28 cellular contexts compared by ENCODE assay signal in genomic region chr3:80564391-80564790, GRCh38.
"Had no signal": no experiment of that assay in that cellular context is flagged by ENCODE, and none has a peak within 500 bp of the region (broad histone marks: within the 10 kb centered on the region; RNA-seq: fewer than 3 reads in every experiment).

No MANE protein-coding gene starts in this region.

- H3K9me3 Mint-ChIP-seq: stimulated activated naive CD8-positive, alpha-beta T cell treated with anti-CD3 and anti-CD28 coated beads, Interleukin-15, Interleukin-2, amounts not matched to agents 100 ng/mL and 50 ng/mL, for 24 hours had no signal

- H3K4me1 ChIP-seq: neural progenitor cell, parathyroid adenoma, psoas muscle, right lobe of liver, sigmoid colon, stomach, thyroid gland, tibial nerve, upper lobe of left lung, uterus had no signal

- DNase-seq: natural killer cell; occipital lobe; ovary; posterior cingulate gyrus; psoas muscle; right cardiac atrium; right lobe of liver; sigmoid colon; small intestine; stimulated activated CD4-positive, alpha-beta T cell treated with anti-CD3 and anti-CD28 coated beads, Interleukin-15, amount 100 ng/mL, for 24 hours; stimulated activated CD4-positive, alpha-beta T cell treated with anti-CD3 and anti-CD28 coated beads, Interleukin-2, amount 100 ng/mL, for 24 hours; stimulated activated CD4-positive, alpha-beta T cell treated with anti-CD3 and anti-CD28 coated beads, Interleukin-2, amount 100 ng/mL, for 48 hours; stimulated activated CD4-positive, alpha-beta T cell treated with anti-CD3 and anti-CD28 coated beads, Interleukin-4, amount 100 ng/mL, for 24 hours; stimulated activated naive B cell treated with anti-CD40 and anti-IgM and Interleukin-4, amounts not matched to agents 10 μg/mL and 1 μg/mL and 100 μg/mL, for 72 hours; stimulated activated naive CD4-positive, alpha-beta T cell treated with Interleukin-2 at 50 U/mL for 16 hours; stomach; thyroid gland; trophoblast cell; upper lobe of left lung; uterus had no signal

- H3K79me2 ChIP-seq: parathyroid adenoma had no signal

- ATAC-seq: natural killer cell; psoas muscle; right cardiac atrium; right lobe of liver; stimulated activated effector memory CD8-positive, alpha-beta T cell treated with anti-CD3 and anti-CD28 coated beads, Interleukin-12 subunit alpha, Interleukin-12 subunit beta, amount 100 ng/mL, for 72 hours; stimulated activated naive B cell treated with anti-CD40 and anti-IgM and Interleukin-4, amounts not matched to agents 10 μg/mL and 1 μg/mL and 100 μg/mL, for 72 hours had no signal

- H3K4me2 ChIP-seq: neural progenitor cell had no signal

- H3K27me3 ChIP-seq: neural progenitor cell, ovary, right lobe of liver, sigmoid colon, stomach, thyroid gland, tibial nerve, upper lobe of left lung, uterus had no signal

- H3K4me1 Mint-ChIP-seq: natural killer cell; nephron; neural progenitor cell; stimulated activated effector memory CD8-positive, alpha-beta T cell treated with anti-CD3 and anti-CD28 coated beads, Interleukin-12 subunit alpha, Interleukin-12 subunit beta, amount 100 ng/mL, for 72 hours; stimulated activated naive B cell treated with anti-CD40 and anti-IgM and Interleukin-4, amounts not matched to agents 10 μg/mL and 1 μg/mL and 100 μg/mL, for 72 hours had no signal

- H3K4me3 ChIP-seq: neural progenitor cell, ovary, psoas muscle, right lobe of liver, sigmoid colon, stomach, thoracic aorta, thyroid gland, tibial nerve, upper lobe of left lung, uterus had no signal

- H3K36me3 Mint-ChIP-seq: neural progenitor cell; stimulated activated effector memory CD8-positive, alpha-beta T cell treated with anti-CD3 and anti-CD28 coated beads, Interleukin-12 subunit alpha, Interleukin-12 subunit beta, amount 100 ng/mL, for 72 hours; stimulated activated naive B cell treated with anti-CD40 and anti-IgM and Interleukin-4, amounts not matched to agents 10 μg/mL and 1 μg/mL and 100 μg/mL, for 72 hours had no signal

- H3K27me3 Mint-ChIP-seq: progenitor cell of endocrine pancreas; stimulated activated naive B cell treated with anti-CD40 and anti-IgM and Interleukin-4, amounts not matched to agents 10 μg/mL and 1 μg/mL and 100 μg/mL, for 72 hours; stimulated activated naive CD8-positive, alpha-beta T cell treated with anti-CD3 and anti-CD28 coated beads, Interleukin-15, Interleukin-2, amounts not matched to agents 100 ng/mL and 50 ng/mL, for 24 hours had no signal

- H3K9me3 ChIP-seq: ovary, psoas muscle, right lobe of liver, sigmoid colon, thoracic aorta, thyroid gland, tibial nerve, upper lobe of left lung, uterus had no signal

- H3K27ac Mint-ChIP-seq: natural killer cell; nephron; neural progenitor cell; progenitor cell of endocrine pancreas; stimulated activated effector memory CD8-positive, alpha-beta T cell treated with anti-CD3 and anti-CD28 coated beads, Interleukin-12 subunit alpha, Interleukin-12 subunit beta, amount 100 ng/mL, for 72 hours; stimulated activated naive B cell treated with anti-CD40 and anti-IgM and Interleukin-4, amounts not matched to agents 10 μg/mL and 1 μg/mL and 100 μg/mL, for 72 hours; stimulated activated naive CD8-positive, alpha-beta T cell treated with anti-CD3 and anti-CD28 coated beads, Interleukin-15, Interleukin-2, amounts not matched to agents 100 ng/mL and 50 ng/mL, for 24 hours had no signal

- H3K9ac ChIP-seq: neural progenitor cell, parathyroid adenoma had no signal

- H3K4me3 Mint-ChIP-seq: natural killer cell; nephron; neural progenitor cell; stimulated activated effector memory CD8-positive, alpha-beta T cell treated with anti-CD3 and anti-CD28 coated beads, Interleukin-12 subunit alpha, Interleukin-12 subunit beta, amount 100 ng/mL, for 72 hours; stimulated activated naive B cell treated with anti-CD40 and anti-IgM and Interleukin-4, amounts not matched to agents 10 μg/mL and 1 μg/mL and 100 μg/mL, for 72 hours; stimulated activated naive CD8-positive, alpha-beta T cell treated with anti-CD3 and anti-CD28 coated beads, Interleukin-15, Interleukin-2, amounts not matched to agents 100 ng/mL and 50 ng/mL, for 24 hours had no signal

- H3K36me3 ChIP-seq: neural progenitor cell, ovary, right lobe of liver, sigmoid colon, stomach, thoracic aorta, thyroid gland, tibial nerve, upper lobe of left lung, uterus had no signal

- H2AFZ ChIP-seq: neural progenitor cell, parathyroid adenoma had no signal

- H3K27ac ChIP-seq: neural progenitor cell, ovary, parathyroid adenoma, psoas muscle, right lobe of liver, sigmoid colon, stomach, thoracic aorta, thyroid gland, tibial nerve, upper lobe of left lung, uterus had no signal
